18 cellular contexts compared by ENCODE assay signal in genomic region chr3:154926721-154927120, GRCh38.
"Had no signal": no experiment of that assay in that cellular context is flagged by ENCODE, and none has a peak within 500 bp of the region (broad histone marks: within the 10 kb centered on the region; RNA-seq: fewer than 3 reads in every experiment).

No MANE protein-coding gene starts in this region.

- H3K4me1 ChIP-seq: neural progenitor cell, upper lobe of right lung had no signal

- H3K27ac ChIP-seq: epithelial cell of prostate, neural progenitor cell, ovary, thoracic aorta, upper lobe of right lung had no signal

- H3K4me3 Mint-ChIP-seq: activated B cell treated with CpG ODN at 0.5 μM for 24 hours; activated CD4-positive, alpha-beta memory T cell treated with anti-CD3 and anti-CD28 coated beads for 36 hours; dendritic cell treated with granulocyte-macrophage colony-stimulating factor and Interleukin-4, amounts not matched to agents 40 ng/mL and 50 ng/mL, for 4 days; naive thymus-derived CD4-positive, alpha-beta T cell; neural progenitor cell; stimulated activated memory B cell treated with anti-CD40 and anti-IgM and Interleukin-4, amounts not matched to agents 10 μg/mL and 1 μg/mL and 100 μg/mL, for 72 hours; T-cell had no signal

- H3K27me3 Mint-ChIP-seq: activated B cell treated with CpG ODN at 0.5 μM for 24 hours; activated CD4-positive, alpha-beta memory T cell treated with anti-CD3 and anti-CD28 coated beads for 36 hours; dendritic cell treated with granulocyte-macrophage colony-stimulating factor and Interleukin-4, amounts not matched to agents 40 ng/mL and 50 ng/mL, for 4 days; naive thymus-derived CD4-positive, alpha-beta T cell; stimulated activated memory B cell treated with anti-CD40 and anti-IgM and Interleukin-4, amounts not matched to agents 10 μg/mL and 1 μg/mL and 100 μg/mL, for 72 hours; T-cell had no signal

- H3K4me1 Mint-ChIP-seq: activated B cell treated with CpG ODN at 0.5 μM for 24 hours; naive thymus-derived CD4-positive, alpha-beta T cell; neural progenitor cell; stimulated activated memory B cell treated with anti-CD40 and anti-IgM and Interleukin-4, amounts not matched to agents 10 μg/mL and 1 μg/mL and 100 μg/mL, for 72 hours; T-cell had no signal

- H3K9me3 ChIP-seq: mucosa of descending colon, ovary, thoracic aorta, upper lobe of right lung had no signal

- H3K36me3 ChIP-seq: neural progenitor cell, ovary, thoracic aorta, upper lobe of right lung had no signal

- H3K27ac Mint-ChIP-seq: activated B cell treated with CpG ODN at 0.5 μM for 24 hours; activated CD4-positive, alpha-beta memory T cell treated with anti-CD3 and anti-CD28 coated beads for 36 hours; dendritic cell treated with granulocyte-macrophage colony-stimulating factor and Interleukin-4, amounts not matched to agents 40 ng/mL and 50 ng/mL, for 4 days; naive thymus-derived CD4-positive, alpha-beta T cell; neural progenitor cell; stimulated activated memory B cell treated with anti-CD40 and anti-IgM and Interleukin-4, amounts not matched to agents 10 μg/mL and 1 μg/mL and 100 μg/mL, for 72 hours; T-cell had no signal

- DNase-seq: activated B cell treated with CpG ODN at 0.5 μM for 24 hours; activated CD4-positive, alpha-beta memory T cell treated with anti-CD3 and anti-CD28 coated beads for 36 hours; activated CD4-positive, alpha-beta T cell treated with anti-CD3 and anti-CD28 coated beads for 4 hours; activated T-cell treated with anti-CD3 and anti-CD28 coated beads for 4 hours; effector CD8-positive, alpha-beta T cell; mesenchymal stem cell; mucosa of descending colon; naive thymus-derived CD4-positive, alpha-beta T cell; ovary; stimulated activated CD4-positive, alpha-beta T cell treated with anti-CD3 and anti-CD28 coated beads, Interleukin-4, amount 100 ng/mL, for 1 hour; T-cell; upper lobe of right lung had no signal

- H3K9me3 Mint-ChIP-seq: neural progenitor cell had no signal

- H2AFZ ChIP-seq: neural progenitor cell had no signal

- H3K4me2 ChIP-seq: neural progenitor cell, smooth muscle cell had no signal

- H3K9ac ChIP-seq: neural progenitor cell had no signal

- H3K27me3 ChIP-seq: neural progenitor cell, ovary, upper lobe of right lung had no signal

- H3K4me3 ChIP-seq: mucosa of descending colon, neural progenitor cell, ovary, smooth muscle cell, thoracic aorta, upper lobe of right lung had no signal

- H3K36me3 Mint-ChIP-seq: activated CD4-positive, alpha-beta memory T cell treated with anti-CD3 and anti-CD28 coated beads for 36 hours; naive thymus-derived CD4-positive, alpha-beta T cell; neural progenitor cell; stimulated activated memory B cell treated with anti-CD40 and anti-IgM and Interleukin-4, amounts not matched to agents 10 μg/mL and 1 μg/mL and 100 μg/mL, for 72 hours; T-cell had no signal
